1 cellular context compared by ENCODE assay signal in the genomic region with DNA sequence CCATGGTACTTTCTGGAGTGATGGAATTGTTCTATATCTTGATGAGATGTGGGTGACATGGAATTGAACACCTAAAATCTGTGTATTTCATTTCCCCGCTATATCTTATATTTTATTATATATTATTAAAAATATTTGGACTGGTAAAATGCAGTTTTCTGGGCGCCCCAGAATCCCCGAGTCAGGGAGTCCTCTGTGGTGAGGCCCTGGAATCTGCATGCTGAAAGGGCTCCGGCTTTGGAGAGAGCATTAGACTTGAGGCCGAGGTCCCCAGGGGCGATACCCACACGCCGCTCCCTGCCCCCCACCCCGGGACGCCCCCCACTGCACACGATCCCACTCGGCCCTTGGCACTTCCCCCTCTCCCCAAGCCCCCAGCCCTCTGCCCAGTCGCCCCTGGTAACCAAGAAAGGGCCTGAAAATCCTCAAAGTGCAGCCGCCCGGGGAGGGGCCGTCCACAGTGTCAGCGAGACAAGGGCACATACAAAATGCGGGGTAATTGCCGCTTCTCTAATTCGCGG.
TF ChIP-seq lines count a peak whose summit lies in the region.

No MANE protein-coding gene starts in this region.

TF ChIP-seq in HepG2, 621 proteins besides CTCF, POLR2A, EP300 and RAD21 (continued from another document):
- TF ChIP-seq, protein P1, sequence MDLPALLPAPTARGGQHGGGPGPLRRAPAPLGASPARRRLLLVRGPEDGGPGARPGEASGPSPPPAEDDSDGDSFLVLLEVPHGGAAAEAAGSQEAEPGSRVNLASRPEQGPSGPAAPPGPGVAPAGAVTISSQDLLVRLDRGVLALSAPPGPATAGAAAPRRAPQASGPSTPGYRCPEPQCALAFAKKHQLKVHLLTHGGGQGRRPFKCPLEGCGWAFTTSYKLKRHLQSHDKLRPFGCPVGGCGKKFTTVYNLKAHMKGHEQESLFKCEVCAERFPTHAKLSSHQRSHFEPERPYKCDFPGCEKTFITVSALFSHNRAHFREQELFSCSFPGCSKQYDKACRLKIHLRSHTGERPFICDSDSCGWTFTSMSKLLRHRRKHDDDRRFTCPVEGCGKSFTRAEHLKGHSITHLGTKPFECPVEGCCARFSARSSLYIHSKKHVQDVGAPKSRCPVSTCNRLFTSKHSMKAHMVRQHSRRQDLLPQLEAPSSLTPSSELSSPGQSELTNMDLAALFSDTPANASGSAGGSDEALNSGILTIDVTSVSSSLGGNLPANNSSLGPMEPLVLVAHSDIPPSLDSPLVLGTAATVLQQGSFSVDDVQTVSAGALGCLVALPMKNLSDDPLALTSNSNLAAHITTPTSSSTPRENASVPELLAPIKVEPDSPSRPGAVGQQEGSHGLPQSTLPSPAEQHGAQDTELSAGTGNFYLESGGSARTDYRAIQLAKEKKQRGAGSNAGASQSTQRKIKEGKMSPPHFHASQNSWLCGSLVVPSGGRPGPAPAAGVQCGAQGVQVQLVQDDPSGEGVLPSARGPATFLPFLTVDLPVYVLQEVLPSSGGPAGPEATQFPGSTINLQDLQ (CRISPR knock-in tag; IDR thresholded peaks at IDR 0.05), result no peak
- no peak for TF ChIP-seq NPAS2 (CRISPR knock-in tag; IDR thresholded peaks at IDR 0.05; ENCODE audit: borderline replicate concordance)
- no peak for TF ChIP-seq ZNF34 (CRISPR knock-in tag; IDR thresholded peaks at IDR 0.05; ENCODE audit: borderline replicate concordance)
- no peak for TF ChIP-seq ZNF75D (CRISPR knock-in tag; IDR thresholded peaks at IDR 0.05; ENCODE audit: borderline replicate concordance)
- TF ChIP-seq HOXA5 (CRISPR knock-in tag; IDR thresholded peaks at IDR 0.05), result no peak
- TF ChIP-seq ZNF772 (CRISPR knock-in tag; IDR thresholded peaks at IDR 0.05), result no peak
- TF ChIP-seq GTF2F1 (IDR thresholded peaks at IDR 0.05; ENCODE audit: low read length), result no peak
- TF ChIP-seq, protein P2, sequence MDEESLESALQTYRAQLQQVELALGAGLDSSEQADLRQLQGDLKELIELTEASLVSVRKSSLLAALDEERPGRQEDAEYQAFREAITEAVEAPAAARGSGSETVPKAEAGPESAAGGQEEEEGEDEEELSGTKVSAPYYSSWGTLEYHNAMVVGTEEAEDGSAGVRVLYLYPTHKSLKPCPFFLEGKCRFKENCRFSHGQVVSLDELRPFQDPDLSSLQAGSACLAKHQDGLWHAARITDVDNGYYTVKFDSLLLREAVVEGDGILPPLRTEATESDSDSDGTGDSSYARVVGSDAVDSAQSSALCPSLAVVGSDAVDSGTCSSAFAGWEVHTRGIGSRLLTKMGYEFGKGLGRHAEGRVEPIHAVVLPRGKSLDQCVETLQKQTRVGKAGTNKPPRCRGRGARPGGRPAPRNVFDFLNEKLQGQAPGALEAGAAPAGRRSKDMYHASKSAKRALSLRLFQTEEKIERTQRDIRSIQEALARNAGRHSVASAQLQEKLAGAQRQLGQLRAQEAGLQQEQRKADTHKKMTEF (CRISPR knock-in tag; IDR thresholded peaks at IDR 0.05), result no peak
